ENCODE assay signal across 8 cellular contexts in genomic region chr6:30647039-30647801, GRCh38. TPM values are rescaled to one million over a fixed set of nuclear protein-coding genes. Genes with fewer than 3 reads are reported as not detected.
DNase-seq lines count a peak whose midpoint lies in the region; ATAC-seq and TF ChIP-seq lines count a peak whose summit lies in the region.

A gene with protein sequence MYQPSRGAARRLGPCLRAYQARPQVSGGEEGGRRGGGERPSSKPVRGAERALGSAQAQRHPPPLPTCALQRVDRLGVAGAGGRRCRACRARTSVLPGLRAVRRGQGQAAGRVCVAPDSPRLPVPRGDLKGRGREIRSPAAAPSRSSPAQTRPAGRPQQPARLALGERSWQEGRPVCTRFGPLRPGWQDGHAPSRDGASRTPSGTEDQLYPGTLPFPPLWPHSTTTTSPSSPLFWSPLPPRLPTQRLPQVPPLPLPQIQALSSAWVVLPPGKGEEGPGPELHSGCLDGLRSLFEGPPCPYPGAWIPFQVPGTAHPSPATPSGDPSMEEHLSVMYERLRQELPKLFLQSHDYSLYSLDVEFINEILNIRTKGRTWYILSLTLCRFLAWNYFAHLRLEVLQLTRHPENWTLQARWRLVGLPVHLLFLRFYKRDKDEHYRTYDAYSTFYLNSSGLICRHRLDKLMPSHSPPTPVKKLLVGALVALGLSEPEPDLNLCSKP (plus strand): TSS chr6:30647133. CDS start chr6:30647232, 99 bp downstream.

- H3K79me2 ChIP-seq in OCI-LY3 (ENCODE audit: low read length): peaks cover 15% of the 10 kb centered on the region

- peak; percentile 78 for DNase-seq in Caki2 (ENCODE audit: low read depth)
- peak; percentile 89 for DNase-seq in HuH-7 (ENCODE audit: low spot score)
- peak; percentile 86 for DNase-seq in activated T-cell treated with anti-CD3 and anti-CD28 coated beads for 24 hours (ENCODE audit: low read depth)
- DNase-seq in epithelial cell of esophagus (ENCODE audit: low read depth): peak; percentile 93
- DNase-seq in mucosa of descending colon: peak; percentile 78 to 97 (median 95)
- DNase-seq in stimulated activated CD8-positive, alpha-beta memory T cell treated with anti-CD3 and anti-CD28 coated beads, Interleukin-4, amount 100 ng/mL, for 4 hours (ENCODE audit: low read depth in 2 of 2, low spot score in 1 of 2): peak; percentile 50 to 79

- H3K36me3 ChIP-seq in OCI-LY3 (replicated peaks; ENCODE audit: low read depth, low read length) (peaks cover 10% of the 10 kb centered on the region), mucosa of descending colon (ENCODE audit: low read depth) (no peaks in the 10 kb centered on the region)

- TF ChIP-seq CTCF in OCI-LY3 (IDR thresholded peaks at IDR 0.05; ENCODE audit: low read depth, low read length): no peak
- TF ChIP-seq CTCF in epithelial cell of esophagus (IDR thresholded peaks at IDR 0.05; ENCODE audit: insufficient read depth, low read depth, low read length, missing control alignments): no peak
- TF ChIP-seq CTCF in mucosa of descending colon (IDR thresholded peaks at IDR 0.05): no peak

- H3K9me3 ChIP-seq in OCI-LY3 (ENCODE audit: insufficient read depth, low read length): no peaks in the 10 kb centered on the region
- H3K9me3 ChIP-seq in mucosa of descending colon: no peaks in the 10 kb centered on the region

- peak within 1 kb of the TSS; percentile 92 for H3K9ac ChIP-seq in OCI-LY3 (ENCODE audit: low read length)

- H3K27ac ChIP-seq in OCI-LY3 (ENCODE audit: low read length): peak within 1 kb of the TSS; percentile 81

- intact Hi-C loops in mucosa of descending colon (cut with DNase I, micrococcal nuclease): no loop called here

- H4K20me1 ChIP-seq in OCI-LY3 (ENCODE audit: insufficient read depth, low read length): no peaks in the 10 kb centered on the region

- H3K4me1 ChIP-seq in OCI-LY3 (ENCODE audit: low read length) (peaks cover 18% of the 10 kb centered on the region), mucosa of descending colon (ENCODE audit: low read depth) (peaks cover 13% of the 10 kb centered on the region)

- H3K4me2 ChIP-seq in OCI-LY3 (ENCODE audit: low read length): peak within 1 kb of the TSS; percentile 94

- peak within 1 kb of the TSS; percentile 81 for H2AFZ ChIP-seq in OCI-LY3 (ENCODE audit: low read depth, low read length)

- ATAC-seq in GM21515 (IDR thresholded peaks at IDR 0.05; ENCODE audit: unreplicated experiment) (peak; percentile 48), mucosa of descending colon (peak; percentile 88)

- H3K27me3 ChIP-seq in OCI-LY3 (ENCODE audit: low read depth, low read length): no peaks in the 10 kb centered on the region

- H3K4me3 ChIP-seq in OCI-LY3 (ENCODE audit: low read length): peak within 1 kb of the TSS; percentile 99
- H3K4me3 ChIP-seq in epithelial cell of esophagus (ENCODE audit: low read length): peak within 1 kb of the TSS; percentile 71
- peak within 1 kb of the TSS; percentile 94 for H3K4me3 ChIP-seq in mucosa of descending colon

- in situ Hi-C loops in Caki2 (cut with HindIII; ENCODE audit: low pct_unique_long_range_greater_than_20kb, low sequenced_read_pairs): no loop called here

RNA-seq across cellular contexts. Expression of the gene that starts here (rescaled TPM):
- 2.6 TPM in 1 of 2 replicates, not detected in the other for total RNA-seq in Caki2 (2014; rRNA removed; shearing (Covaris generic); ENCODE audit: low replicate concordance)
- 10 to 100 TPM; 46.5 to 88.8 (median 61.8) TPM for total RNA-seq in mucosa of descending colon

Comparison
In these comparisons a context has a peak if more than half of its experiments do, and no peak if none do; other contexts are left out.
1. Peak in every context shown above with its lines: DNase-seq, ATAC-seq, H3K4me3 ChIP-seq and H3K27ac ChIP-seq.
2. RNA of the gene that starts here (total RNA-seq): 46.5 to 88.8 TPM in mucosa of descending colon; 2.6 TPM in Caki2; every median in the first group is over 10 times any median in the second.